Comparison of ENCODE assay signal across 8 cellular contexts in the genomic region with DNA sequence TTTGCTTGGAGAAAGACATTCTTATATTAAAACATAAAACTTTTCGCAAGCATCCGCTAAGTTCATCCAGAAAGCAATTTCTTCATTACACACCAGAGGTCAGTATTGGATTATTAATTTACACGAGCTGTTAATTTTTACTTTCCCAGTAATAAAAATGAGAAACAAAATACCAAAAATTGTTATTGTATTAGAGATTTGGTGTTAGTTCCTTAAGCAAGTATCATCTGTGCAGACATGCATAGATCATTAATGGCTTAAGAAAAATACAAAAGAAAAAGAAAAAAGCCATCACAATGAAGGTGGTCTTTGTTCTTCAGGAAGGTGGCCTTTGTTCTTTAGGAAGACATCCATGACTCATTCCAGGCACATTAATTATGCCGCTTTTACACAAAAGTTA. TPM values are rescaled to one million over a fixed set of nuclear protein-coding genes. Genes with fewer than 3 reads are reported as not detected.
DNase-seq lines count a peak whose midpoint lies in the region; ATAC-seq and TF ChIP-seq lines count a peak whose summit lies in the region.

No MANE protein-coding gene starts in this region.

- no peaks in the 10 kb centered on the region for H3K9me3 ChIP-seq in Peyer's patch
- H3K9me3 ChIP-seq in thoracic aorta, result no peaks in the 10 kb centered on the region

- no peak for ATAC-seq in thoracic aorta (ENCODE audit: insufficient number of reproducible peaks, low FRiP score, low read depth)

- peak; percentile 13 for DNase-seq in NCI-H748 (lab: John Stamatoyannopoulos, UW; ENCODE audit: unreplicated experiment)
- no peak for DNase-seq in NCI-H748 treated with DMSO at 0.1 percent for 48 hours (lab: John Stamatoyannopoulos, UW)
- DNase-seq in Peyer's patch, result no peak
- peak in 1 of 2 donors; percentile 45 for DNase-seq in foreskin fibroblast
- DNase-seq in thoracic aorta (ENCODE audit: low spot score), result no peak
- no peak for DNase-seq in GOT3 (lab: John Stamatoyannopoulos, UW)
- no peak for DNase-seq in activated T-cell treated with anti-CD3 and anti-CD28 coated beads, Interleukin-2, amount 50 U/mL, for 1 hour
- no peak for DNase-seq in DMS114 treated with DMSO at 0.1 percent for 48 hours (lab: John Stamatoyannopoulos, UW; ENCODE audit: unreplicated experiment)

- H3K27ac ChIP-seq in Peyer's patch (no peak overlapping the region), thoracic aorta (no peak overlapping the region)

- TF ChIP-seq POLR2A in Peyer's patch (IDR thresholded peaks at IDR 0.05), result no peak

- TF ChIP-seq CTCF in Peyer's patch (IDR thresholded peaks at IDR 0.05) (peak in 4 of 6 experiments; percentile 45 to 80 (median 70)), foreskin fibroblast (IDR thresholded peaks at IDR 0.05; ENCODE audit: low read depth, low read length) (peak; percentile 36), thoracic aorta (IDR thresholded peaks at IDR 0.05) (peak; percentile 60)

- H3K27me3 ChIP-seq in Peyer's patch (no peaks in the 10 kb centered on the region), thoracic aorta (replicated peaks; ENCODE audit: insufficient read depth) (no peaks in the 10 kb centered on the region)

- no peaks in the 10 kb centered on the region for H3K4me1 ChIP-seq in Peyer's patch
- no peaks in the 10 kb centered on the region for H3K4me1 ChIP-seq in thoracic aorta (ENCODE audit: control insufficient read depth in 1 of 2, low read depth in 2 of 2)

- H3K4me3 ChIP-seq in Peyer's patch (no peak overlapping the region), foreskin fibroblast (ENCODE audit: low read depth in 1 of 2, low read length in 2 of 2) (no peak overlapping the region), thoracic aorta (no peak overlapping the region)

- no peaks in the 10 kb centered on the region for H3K36me3 ChIP-seq in Peyer's patch
- no peaks in the 10 kb centered on the region for H3K36me3 ChIP-seq in thoracic aorta

RNA-seq across cellular contexts. Expression of gene HNMT, which starts 53.6 kb away (rescaled TPM):
- total RNA-seq in Peyer's patch, result 10 to 100 TPM; 12.8 to 52.0 (median 26.7) TPM
- 10 to 100 TPM; 57.0 to 67.2 TPM for total RNA-seq in thoracic aorta
